8 cellular contexts compared by ENCODE assay signal in genomic region chr4:145732416-145732815, GRCh38. TPM values are rescaled to one million over a fixed set of nuclear protein-coding genes. Genes with fewer than 3 reads are reported as not detected.
DNase-seq lines count a peak whose midpoint lies in the region; TF ChIP-seq lines count a peak whose summit lies in the region.

No MANE protein-coding gene starts in this region.

- H3K9me2 ChIP-seq in MM.1S (replicated peaks; ENCODE audit: insufficient read depth, low read length): no peaks in the 10 kb centered on the region

- H3K4me1 ChIP-seq in MM.1S (ENCODE audit: low read length) (0 out of 2 replicates have a peak, but pooled peaks cover 3% of the 10 kb centered on the region), endodermal cell (ENCODE audit: control insufficient read depth, insufficient read depth, low read length) (peaks cover 28% of the 10 kb centered on the region), neuron (ENCODE audit: insufficient read depth, low read length) (peaks cover 45% of the 10 kb centered on the region)

- H3K9me3 ChIP-seq in MM.1S (replicated peaks; ENCODE audit: insufficient read depth, low read length) (no peaks in the 10 kb centered on the region), endodermal cell (ENCODE audit: control insufficient read depth, low read length) (no peaks in the 10 kb centered on the region), neuron (ENCODE audit: low read length) (no peaks in the 10 kb centered on the region)

- H3K9me3 Mint-ChIP-seq in CD14-positive monocyte (no peaks in the 10 kb centered on the region), endodermal cell (peaks cover 6% of the 10 kb centered on the region)

- peak overlapping the region; percentile 64 for H3K4me2 ChIP-seq in MM.1S (ENCODE audit: low read depth, low read length)

- H3K4me3 Mint-ChIP-seq in CD14-positive monocyte (peak overlapping the region; percentile 82 to 88), endodermal cell (peak overlapping the region; percentile 56)

- no peaks in the 10 kb centered on the region for H3F3A ChIP-seq in MM.1S (ENCODE audit: insufficient read depth, low read length)

- H3K4me1 Mint-ChIP-seq in CD14-positive monocyte (peaks cover 13% of the 10 kb centered on the region), endodermal cell (peaks cover 57% of the 10 kb centered on the region)

- no peaks in the 10 kb centered on the region for H3K36me3 ChIP-seq in MM.1S (replicated peaks; ENCODE audit: insufficient read depth, low read length)
- H3K36me3 ChIP-seq in endodermal cell (ENCODE audit: control insufficient read depth, insufficient read depth, low read length): no peaks in the 10 kb centered on the region
- no peaks in the 10 kb centered on the region for H3K36me3 ChIP-seq in neuron (ENCODE audit: insufficient read depth, low read length)

- intact Hi-C loops in CD14-positive monocyte (cut with micrococcal nuclease): no loop called here

- H3K27me3 Mint-ChIP-seq in CD14-positive monocyte (ENCODE audit: low read depth in 3 of 3) (peaks cover 6 to 11% (median 11%) of the 10 kb centered on the region in 3 donors), endodermal cell (ENCODE audit: insufficient read depth) (no peaks in the 10 kb centered on the region)

- H3K27ac ChIP-seq in MM.1S (ENCODE audit: low read length) (no peak overlapping the region), endodermal cell (ENCODE audit: low read depth, low read length) (peak overlapping the region; percentile 97)

- 59 to 71% methylated on average over 3 to 7 of the region's 10 CpGs for WGBS in endodermal cell (ENCODE audit: insufficient coverage in 1 of 2, insufficient read length in 1 of 2), 2 experiments

- H2AFZ ChIP-seq in MM.1S (ENCODE audit: low read length): peak overlapping the region; percentile 89
- H2AFZ ChIP-seq in neuron (ENCODE audit: low read depth, low read length): no peak overlapping the region

- H3K4me3 ChIP-seq in MM.1S (ENCODE audit: low read length) (peak overlapping the region; percentile 90), endodermal cell (ENCODE audit: low read length) (peak overlapping the region; percentile 50), neuron (ENCODE audit: low read length) (peak overlapping the region; percentile 5)

- no peaks in the 10 kb centered on the region for H4K20me1 ChIP-seq in MM.1S (ENCODE audit: insufficient read depth, low read length)

- H3K27ac Mint-ChIP-seq in CD14-positive monocyte (peak overlapping the region in 1 of 7 donors; percentile 66), endodermal cell (peak overlapping the region; percentile 74)

- TF ChIP-seq CTCF in CD14-positive monocyte (IDR thresholded peaks at IDR 0.05) (no peak), MM.1S (IDR thresholded peaks at IDR 0.05; ENCODE audit: low read length) (no peak), endodermal cell (conservative IDR thresholded peaks at IDR 0.05) (no peak)

- H3K36me3 Mint-ChIP-seq in CD14-positive monocyte (no peaks in the 10 kb centered on the region), endodermal cell (ENCODE audit: low read depth) (peaks cover 4% of the 10 kb centered on the region)

- H3K9ac ChIP-seq in MM.1S (ENCODE audit: low read length) (peak overlapping the region; percentile 53; the same call in 1 of the 2 replicates), endodermal cell (ENCODE audit: extremely low read depth, low read length, poor library complexity, severe bottlenecking) (no peak overlapping the region)

- DNase-seq in CD14-positive monocyte (ENCODE audit: low spot score): no peak
- DNase-seq in MM.1S: no peak
- peak; percentile 74 for DNase-seq in endodermal cell
- no peak for DNase-seq in stimulated activated CD4-positive, alpha-beta T cell treated with anti-CD3 and anti-CD28 coated beads, Interleukin-4, amount 100 ng/mL, for 24 hours
- no peak for DNase-seq in AG20443 (ENCODE audit: low spot score)
- no peak for DNase-seq in activated gamma-delta T cell (lab: John Stamatoyannopoulos, UW)
- no peak for DNase-seq in NCI-H1092 treated with DMSO at 0.1 percent for 48 hours (lab: John Stamatoyannopoulos, UW)

- H3K27me3 ChIP-seq in MM.1S (replicated peaks; ENCODE audit: insufficient read depth, low read length): no peaks in the 10 kb centered on the region
- no peaks in the 10 kb centered on the region for H3K27me3 ChIP-seq in endodermal cell (ENCODE audit: control insufficient read depth, insufficient read depth, low read length, poor library complexity, severe bottlenecking)
- no peaks in the 10 kb centered on the region for H3K27me3 ChIP-seq in neuron (ENCODE audit: insufficient read depth, low read length)

- H3K79me2 ChIP-seq in MM.1S (ENCODE audit: low read length): no peaks in the 10 kb centered on the region

RNA-seq across cellular contexts. Expression of gene C4orf51, which starts 52.5 kb away (rescaled TPM):
- not detected for polyA plus RNA-seq in CD14-positive monocyte
- 1 to 10 TPM in 1 of 2 donors, not detected in 1; 6.8 TPM for total RNA-seq in endodermal cell
- not detected for polyA plus RNA-seq in endodermal cell (2013, experiment 1 of 2)
- polyA plus RNA-seq in endodermal cell (2013, experiment 2 of 2): not detected

Comparison
In these comparisons a context has a peak if more than half of its experiments do, and no peak if none do; other contexts are left out.
1. H3K4me3 ChIP-seq: peak in every context shown above with its lines; median percentile 90 in MM.1S; 50 in endodermal cell; 5 in neuron.